Comparison of ENCODE assay signal across 20 cellular contexts in the genomic region with DNA sequence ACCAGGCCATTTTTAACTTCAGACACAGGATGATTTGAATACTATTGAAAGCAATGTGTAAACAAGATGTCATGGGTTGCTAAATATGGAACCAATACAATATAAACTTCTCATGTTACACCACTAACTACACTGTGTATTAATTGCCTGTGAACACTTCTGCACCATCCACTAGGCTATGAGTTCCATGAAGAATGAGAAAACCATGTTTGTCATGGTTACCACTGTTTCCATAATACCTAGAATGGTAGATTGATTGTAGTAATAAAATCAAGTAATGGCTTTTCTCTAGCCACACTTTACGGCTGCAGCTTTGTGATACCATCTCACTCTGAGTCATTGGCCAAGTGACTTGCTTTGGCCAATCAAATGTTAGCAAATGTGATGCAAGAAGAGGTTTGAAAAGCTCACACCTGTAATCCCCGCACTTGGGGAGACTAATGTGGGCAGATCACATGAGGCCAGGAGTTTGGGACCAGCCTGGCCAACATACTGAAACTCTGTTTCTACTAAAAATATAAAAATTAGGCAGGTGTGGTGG. TPM values are rescaled to one million over a fixed set of nuclear protein-coding genes. Genes with fewer than 3 reads are reported as not detected.
DNase-seq lines count a peak whose midpoint lies in the region; ATAC-seq, FAIRE-seq and TF ChIP-seq lines count a peak whose summit lies in the region.
"Had no signal": no experiment of that assay in that cellular context is flagged by ENCODE, and none has a peak within 500 bp of the region (broad histone marks: within the 10 kb centered on the region; RNA-seq: fewer than 3 reads in every experiment).

No MANE protein-coding gene starts in this region.

- no peaks in the 10 kb centered on the region; the same call in 1 of the 3 replicates for H3K9me3 ChIP-seq in GM12878 (replicated peaks; ENCODE audit: control insufficient read depth, insufficient read depth, low read length)
- H3K9me3 ChIP-seq in suprapubic skin, result no peaks in the 10 kb centered on the region
- H3K9me3 ChIP-seq: Caco-2, SJCRH30 had no signal

- SMC1A ChIA-PET in GM12878 (lab: Charles Lee; ENCODE audit: uncharacterized antibody, unreplicated experiment), result interaction anchor here (0.9 to 5.0 kb wide), 3 partner anchors 14 to 23 kb away, joined by 4 to 40 read pairs (median 5); no protein-coding TSS in a partner anchor

- H2AFZ ChIP-seq in GM12878 (ENCODE audit: control insufficient read depth, low read depth, low read length), result no peak overlapping the region

- BruUV-seq in GM12878 (replicated peaks; lab: Mats Ljungman, UMichigan) (no TSS peak), MCF 10A (replicated peaks; lab: Mats Ljungman, UMichigan) (no TSS peak)

- no peak overlapping the region for H3K9ac ChIP-seq in GM12878 (ENCODE audit: control insufficient read depth, insufficient read depth, low read length)

- RAD21 ChIA-PET in GM12878 (lab: Charles Lee; ENCODE audit: unreplicated experiment), result interaction anchor here (0.6 to 2.5 kb wide), 3 partner anchors 14 to 53 kb away, joined by 3 to 13 read pairs (median 3); no protein-coding TSS in a partner anchor

- no peaks in the 10 kb centered on the region for H3K79me2 ChIP-seq in GM12878 (ENCODE audit: control insufficient read depth, insufficient read depth, low read length)

- intact Hi-C loops in GM12878 (cut with micrococcal nuclease; ENCODE audit: unreplicated experiment) (no loop called here), MCF 10A (cut with micrococcal nuclease) (no loop called here)

- DNase-seq in DMS53 (lab: John Stamatoyannopoulos, UW), result peak; percentile 21
- no peak for DNase-seq in DMS53 treated with DMSO at 0.1 percent for 48 hours (lab: John Stamatoyannopoulos, UW; ENCODE audit: unreplicated experiment)
- no peak for DNase-seq in activated naive CD8-positive, alpha-beta T cell treated with anti-CD3 and anti-CD28 coated beads, Interleukin-2, amount 50 U/mL, for 24 hours
- no peak for DNase-seq in activated naive CD8-positive, alpha-beta T cell treated with anti-CD3 and anti-CD28 coated beads for 36 hours
- no peak for DNase-seq in GM12878 (ENCODE audit: low read depth, low spot score)
- no peak for DNase-seq in stimulated activated naive CD8-positive, alpha-beta T cell treated with anti-CD3 and anti-CD28 coated beads, Interleukin-15, amount 100 ng/mL, for 72 hours
- DNase-seq in MCF 10A (ENCODE audit: unreplicated experiment), result no peak
- DNase-seq in suprapubic skin (ENCODE audit: low spot score in 2 of 2), result no peak
- DNase-seq: 8988T; Caco-2; CD4-positive, CD25-positive, alpha-beta regulatory T cell; H9; KBM-7; NCI-H1694 treated with DMSO at 0.1 percent for 48 hours; NCI-H446 treated with DMSO at 0.1 percent for 48 hours; NCI-H774; SJCRH30 had no signal

- POLR2A ChIA-PET in GM12878 (lab: Charles Lee) (no interaction called here), MCF 10A (lab: Yijun Ruan, JAX) (no interaction called here)

- WGBS in GM12878 (ENCODE audit: insufficient coverage, insufficient replicate concordance, low lambda C conversion rate, missing lambda C conversion rate), result 68% methylated on average over 2 of the region's 2 CpGs
- 72% methylated on average over 2 of the region's 2 CpGs for WGBS in suprapubic skin

- in situ Hi-C loops in GM12878 (cut with MboI), result no loop called here

- H3K4me3 Mint-ChIP-seq in activated naive CD8-positive, alpha-beta T cell treated with anti-CD3 and anti-CD28 coated beads, Interleukin-2, amount 50 U/mL, for 24 hours, result no peak overlapping the region
- no peak overlapping the region for H3K4me3 Mint-ChIP-seq in activated naive CD8-positive, alpha-beta T cell treated with anti-CD3 and anti-CD28 coated beads for 36 hours
- no peak overlapping the region for H3K4me3 Mint-ChIP-seq in stimulated activated naive CD8-positive, alpha-beta T cell treated with anti-CD3 and anti-CD28 coated beads, Interleukin-15, amount 100 ng/mL, for 72 hours
- H3K4me3 Mint-ChIP-seq in MCF 10A (ENCODE audit: unreplicated experiment), result no peak overlapping the region
- H3K4me3 Mint-ChIP-seq: B cell; CD4-positive, CD25-positive, alpha-beta regulatory T cell; H9 had no signal

- no peak overlapping the region for H3K4me3 ChIP-seq in GM12878
- H3K4me3 ChIP-seq in suprapubic skin, result no peak overlapping the region
- H3K4me3 ChIP-seq: SJCRH30 had no signal

- TF ChIP-seq CTCF in GM12878 (IDR thresholded peaks at IDR 0.05 in 2 of 3, conservative IDR thresholded peaks at IDR 0.05 in 1 of 3; ENCODE audit: control insufficient read depth in 2 of 3, extremely low read depth in 1 of 3, insufficient read depth in 1 of 3, low read depth in 3 of 3, low read length in 3 of 3) (no peak), MCF 10A (IDR thresholded peaks at IDR 0.05; ENCODE audit: unreplicated experiment) (no peak), suprapubic skin (IDR thresholded peaks at IDR 0.05) (no peak)

- H3K27ac ChIP-seq in GM12878 (ENCODE audit: control insufficient read depth, insufficient read depth), result no peak overlapping the region; the same call in 1 of the 2 replicates
- H3K27ac ChIP-seq in suprapubic skin, result no peak overlapping the region
- H3K27ac ChIP-seq: SJCRH30 had no signal

- TF ChIP-seq RAD21 in GM12878 (IDR thresholded peaks at IDR 0.05; ENCODE audit: insufficient read depth, low read depth, low read length), result no peak

- TF ChIP-seq EP300 in GM12878 (IDR thresholded peaks at IDR 0.05; ENCODE audit: borderline replicate concordance in 1 of 2, control insufficient read depth in 1 of 2, low read depth in 2 of 2, low read length in 2 of 2), result no peak
- no peak for TF ChIP-seq EP300 in suprapubic skin (IDR thresholded peaks at IDR 0.05)

- H3K9me3 Mint-ChIP-seq in activated naive CD8-positive, alpha-beta T cell treated with anti-CD3 and anti-CD28 coated beads, Interleukin-2, amount 50 U/mL, for 24 hours, result no peaks in the 10 kb centered on the region
- H3K9me3 Mint-ChIP-seq in activated naive CD8-positive, alpha-beta T cell treated with anti-CD3 and anti-CD28 coated beads for 36 hours, result no peaks in the 10 kb centered on the region
- H3K9me3 Mint-ChIP-seq in stimulated activated naive CD8-positive, alpha-beta T cell treated with anti-CD3 and anti-CD28 coated beads, Interleukin-15, amount 100 ng/mL, for 72 hours, result peaks cover 0 to 5% of the 10 kb centered on the region in 2 donors
- H3K9me3 Mint-ChIP-seq in MCF 10A (ENCODE audit: unreplicated experiment), result no peaks in the 10 kb centered on the region

- peaks cover 5% of the 10 kb centered on the region for H3K4me1 Mint-ChIP-seq in activated naive CD8-positive, alpha-beta T cell treated with anti-CD3 and anti-CD28 coated beads, Interleukin-2, amount 50 U/mL, for 24 hours
- peaks cover 16% of the 10 kb centered on the region for H3K4me1 Mint-ChIP-seq in activated naive CD8-positive, alpha-beta T cell treated with anti-CD3 and anti-CD28 coated beads for 36 hours
- H3K4me1 Mint-ChIP-seq in stimulated activated naive CD8-positive, alpha-beta T cell treated with anti-CD3 and anti-CD28 coated beads, Interleukin-15, amount 100 ng/mL, for 72 hours, result peaks cover 11% of the 10 kb centered on the region
- no peaks in the 10 kb centered on the region for H3K4me1 Mint-ChIP-seq in MCF 10A (ENCODE audit: insufficient read depth, unreplicated experiment)
- H3K4me1 Mint-ChIP-seq: H9 had no signal

- H3K27me3 ChIP-seq in GM12878 (replicated peaks in 1 of 2; ENCODE audit: control insufficient read depth in 2 of 2, insufficient read depth in 2 of 2, low read length in 1 of 2), result no peaks in the 10 kb centered on the region
- H3K27me3 ChIP-seq in suprapubic skin, result no peaks in the 10 kb centered on the region
- H3K27me3 ChIP-seq: SJCRH30 had no signal

- H3K27ac Mint-ChIP-seq in activated naive CD8-positive, alpha-beta T cell treated with anti-CD3 and anti-CD28 coated beads, Interleukin-2, amount 50 U/mL, for 24 hours, result no peak overlapping the region
- no peak overlapping the region for H3K27ac Mint-ChIP-seq in activated naive CD8-positive, alpha-beta T cell treated with anti-CD3 and anti-CD28 coated beads for 36 hours
- peak overlapping the region in 1 of 2 donors; percentile 48 for H3K27ac Mint-ChIP-seq in stimulated activated naive CD8-positive, alpha-beta T cell treated with anti-CD3 and anti-CD28 coated beads, Interleukin-15, amount 100 ng/mL, for 72 hours
- no peak overlapping the region for H3K27ac Mint-ChIP-seq in MCF 10A (ENCODE audit: low read depth, unreplicated experiment)
- H3K27ac Mint-ChIP-seq: CD4-positive, CD25-positive, alpha-beta regulatory T cell; H9 had no signal

- no peaks in the 10 kb centered on the region for H3K27me3 Mint-ChIP-seq in activated naive CD8-positive, alpha-beta T cell treated with anti-CD3 and anti-CD28 coated beads, Interleukin-2, amount 50 U/mL, for 24 hours
- no peaks in the 10 kb centered on the region for H3K27me3 Mint-ChIP-seq in activated naive CD8-positive, alpha-beta T cell treated with anti-CD3 and anti-CD28 coated beads for 36 hours
- no peaks in the 10 kb centered on the region for H3K27me3 Mint-ChIP-seq in stimulated activated naive CD8-positive, alpha-beta T cell treated with anti-CD3 and anti-CD28 coated beads, Interleukin-15, amount 100 ng/mL, for 72 hours
- peaks cover 60% of the 10 kb centered on the region for H3K27me3 Mint-ChIP-seq in MCF 10A (ENCODE audit: insufficient read depth, unreplicated experiment)
- H3K27me3 Mint-ChIP-seq: B cell; CD4-positive, CD25-positive, alpha-beta regulatory T cell had no signal

- TF ChIP-seq POLR2A in GM12878 (IDR thresholded peaks at IDR 0.05; ENCODE audit: low read depth, low read length) (no peak), suprapubic skin (IDR thresholded peaks at IDR 0.05) (no peak)

- peaks cover 14% of the 10 kb centered on the region; the same call in 1 of the 2 replicates for H3K4me1 ChIP-seq in GM12878 (ENCODE audit: control insufficient read depth, insufficient read depth, low read length)
- no peaks in the 10 kb centered on the region for H3K4me1 ChIP-seq in suprapubic skin
- H3K4me1 ChIP-seq: Caco-2, SJCRH30 had no signal

- no peaks in the 10 kb centered on the region for H3K36me3 Mint-ChIP-seq in activated naive CD8-positive, alpha-beta T cell treated with anti-CD3 and anti-CD28 coated beads, Interleukin-2, amount 50 U/mL, for 24 hours (ENCODE audit: low read depth)
- H3K36me3 Mint-ChIP-seq in activated naive CD8-positive, alpha-beta T cell treated with anti-CD3 and anti-CD28 coated beads for 36 hours, result no peaks in the 10 kb centered on the region
- H3K36me3 Mint-ChIP-seq in MCF 10A (ENCODE audit: insufficient read depth, unreplicated experiment), result no peaks in the 10 kb centered on the region
- H3K36me3 Mint-ChIP-seq: CD4-positive, CD25-positive, alpha-beta regulatory T cell had no signal

- FAIRE-seq in GM12878 (lab: Jason Lieb, UNC), result no peak

- H4K20me1 ChIP-seq in GM12878 (ENCODE audit: control insufficient read depth, insufficient read depth), result no peaks in the 10 kb centered on the region

- peak; percentile 40 for ATAC-seq in activated naive CD8-positive, alpha-beta T cell treated with anti-CD3 and anti-CD28 coated beads, Interleukin-2, amount 50 U/mL, for 24 hours
- no peak for ATAC-seq in GM12878
- ATAC-seq in stimulated activated naive CD8-positive, alpha-beta T cell treated with anti-CD3 and anti-CD28 coated beads, Interleukin-15, amount 100 ng/mL, for 72 hours, result peak; percentile 60
- ATAC-seq: Panc1 had no signal

- CTCF ChIA-PET in GM12878 (lab: Yijun Ruan, JAX) (interaction anchor here (1.5 to 2.1 kb wide), 2 partner anchors 15 to 57 kb away, joined by 4 to 5 read pairs; no protein-coding TSS in a partner anchor), MCF 10A (lab: Yijun Ruan, JAX) (interaction anchor here (4.4 kb wide), 1 partner anchor 14 kb away, joined by 22 read pairs; no protein-coding TSS in a partner anchor)

- H3K36me3 ChIP-seq in GM12878 (ENCODE audit: control insufficient read depth in 2 of 2, insufficient read depth in 2 of 2, low read length in 1 of 2) (no peaks in the 10 kb centered on the region), suprapubic skin (no peaks in the 10 kb centered on the region)
- H3K36me3 ChIP-seq: SJCRH30 had no signal

- no peak overlapping the region for H3K4me2 ChIP-seq in GM12878 (ENCODE audit: control insufficient read depth, insufficient read depth)

RNA-seq across cellular contexts. Expression of a gene that starts 19.9 kb away (rescaled TPM):
- total RNA-seq in activated naive CD8-positive, alpha-beta T cell treated with anti-CD3 and anti-CD28 coated beads for 36 hours, result under 1 TPM; 0.50 to 0.76 TPM
- total RNA-seq in GM12878 (2013; cell fraction: nucleolus; rRNA removed), result 65.7 and 67.4 TPM in 2 replicates
- total RNA-seq in GM12878 (2014; rRNA removed) (30.0 and 33.1 TPM in 2 replicates), GM12878 (2014; rRNA removed; fragmentation: Illumina TruSeq; extraction: Trizol) (39.9 and 41.1 TPM in 2 replicates), GM12878 (2021) (30.2 and 32.4 TPM in 2 replicates), MCF 10A (2022) (0.07 TPM in 1 of 2 replicates, not detected in the other), suprapubic skin (1 to 10 TPM in 3 of 4 donors, under 1 TPM in 1; 0.73 to 3.7 (median 2.6) TPM)
- 25.8 TPM for polyA plus RNA-seq in GM12878 (2011; ENCODE audit: low read depth)
- polyA plus RNA-seq in GM12878 (2011; rRNA removed) (73.9 and 95.7 TPM in 2 replicates), GM12878 (2014; fragmentation: Illumina TruSeq; extraction: Trizol) (34.4 and 41.9 TPM in 2 replicates), GM12878 (2014; fragmentation: Nextera tagmentation; extraction: Ambion mirVana) (10 to 100 TPM; 12.0 to 12.3 TPM), GM12878 (2014; rRNA removed) (18.6 and 19.7 TPM in 2 replicates), GM12878 (2016; fragmentation: Nextera tagmentation; extraction: Ambion mirVana) (1 to 10 TPM; 6.2 to 6.5 TPM)
- polyA plus RNA-seq in GM12878 (2011; cell fraction: cytosol; rRNA removed), result 33.4 and 34.5 TPM in 2 replicates
- 64.2 and 77.9 TPM in 2 replicates for polyA plus RNA-seq in GM12878 (2011; cell fraction: nucleus; rRNA removed)
- 30.6 and 32.9 TPM in 2 replicates for polyA plus RNA-seq in GM12878 (2012)
- 93.5 and 121 TPM in 2 replicates for polyA minus RNA-seq in GM12878 (2011; rRNA and poly(A)+ RNA removed)
- polyA minus RNA-seq in GM12878 (2011; cell fraction: cytosol; rRNA and poly(A)+ RNA removed), result 30.1 and 41.7 TPM in 2 replicates
- polyA minus RNA-seq in GM12878 (2011; cell fraction: nucleus; rRNA and poly(A)+ RNA removed), result 28.0 and 33.8 TPM in 2 replicates
- total RNA-seq: SJCRH30 had no signal
- polyA plus RNA-seq: AG04450 had no signal

Comparison
In these comparisons a context has a peak if more than half of its experiments do, and no peak if none do; other contexts are left out.
1. RNA of a gene that starts 19.9 kb away (total RNA-seq): 30.0 to 67.4 TPM in GM12878; 0.73 to 3.7 TPM in suprapubic skin, 0.50 to 0.76 TPM in activated naive CD8-positive, alpha-beta T cell treated with anti-CD3 and anti-CD28 coated beads for 36 hours and 0.07 TPM in MCF 10A; every median in the first group is over 4 times any median in the second.